In genomic region chr4:122151982-122152698, GRCh38 we compare ENCODE assay signal across 8 cellular contexts. TPM values are rescaled to one million over a fixed set of nuclear protein-coding genes. Genes with fewer than 3 reads are reported as not detected.
DNase-seq lines count a peak whose midpoint lies in the region; ATAC-seq and TF ChIP-seq lines count a peak whose summit lies in the region.

TSS of gene BLTP1 (plus strand) at chr4:122152331. CDS start at chr4:122170648, 18,317 bp downstream.

- peak within 1 kb of the TSS; percentile 97 for H3K4me3 Mint-ChIP-seq in WTC11
- H3K4me3 Mint-ChIP-seq in immature natural killer cell: peak within 1 kb of the TSS; percentile 96 to 100 (median 98)

- CTCF ChIA-PET in A673 (lab: Charles Lee): interaction anchor here (0.5 to 0.6 kb wide), 2 partner anchors 19 to 146 kb away, joined by 3 read pairs; no protein-coding TSS in a partner anchor
- CTCF ChIA-PET in WTC11 (lab: Charles Lee): no interaction called here

- POLR2A ChIA-PET in A673 (lab: Charles Lee; ENCODE audit: low non-redundant PET) (no interaction called here), WTC11 (lab: Charles Lee) (no interaction called here)

- peak within 1 kb of the TSS; percentile 95 for H3K4me3 ChIP-seq in A673 (ENCODE audit: low read depth, low read length, poor library complexity, severe bottlenecking)
- H3K4me3 ChIP-seq in cardiac fibroblast (replicated peaks in 1 of 2; ENCODE audit: low read depth in 2 of 2, low read length in 2 of 2): peak within 1 kb of the TSS; percentile 93 to 94

- TF ChIP-seq CTCF in A673 (conservative IDR thresholded peaks at IDR 0.05; ENCODE audit: low read depth, low read length) (no peak), WTC11 (IDR thresholded peaks at IDR 0.05) (no peak), cardiac fibroblast (IDR thresholded peaks at IDR 0.05; ENCODE audit: low read depth, low read length) (no peak)

- H3K27ac Mint-ChIP-seq in WTC11 (peak within 1 kb of the TSS; percentile 96), immature natural killer cell (peak within 1 kb of the TSS; percentile 93 to 100 (median 98))

- H3K9me3 ChIP-seq in A673 (ENCODE audit: low read depth, low read length, poor library complexity, severe bottlenecking): no peaks in the 10 kb centered on the region

- no peaks in the 10 kb centered on the region for H3K27me3 Mint-ChIP-seq in WTC11 (ENCODE audit: low read depth)
- H3K27me3 Mint-ChIP-seq in immature natural killer cell (ENCODE audit: low read depth in 3 of 3): no peaks in the 10 kb centered on the region

- H3K27me3 ChIP-seq in A673 (replicated peaks; ENCODE audit: insufficient read depth, low read depth, low read length, poor library complexity): no peaks in the 10 kb centered on the region

- H3K9me3 Mint-ChIP-seq in WTC11 (peaks cover 16% of the 10 kb centered on the region), immature natural killer cell (no peaks in the 10 kb centered on the region)

- no peaks in the 10 kb centered on the region for H3K4me1 ChIP-seq in A673 (ENCODE audit: insufficient read depth, low read length, poor library complexity, severe bottlenecking)

- no peaks in the 10 kb centered on the region for H3K36me3 ChIP-seq in A673 (ENCODE audit: insufficient read depth, low read length, poor library complexity, severe bottlenecking)

- H3K36me3 Mint-ChIP-seq in WTC11 (peaks cover 21% of the 10 kb centered on the region), immature natural killer cell (peaks cover 9 to 14% (median 10%) of the 10 kb centered on the region in 3 donors)

- no TSS peak for BruUV-seq in A673 (replicated peaks; lab: Mats Ljungman, UMichigan)

- peak; percentile 92 for ATAC-seq in GM18858 (IDR thresholded peaks at IDR 0.05; ENCODE audit: unreplicated experiment)
- ATAC-seq in HG03095 (IDR thresholded peaks at IDR 0.05; ENCODE audit: unreplicated experiment): peak; percentile 97
- ATAC-seq in WTC11: peak; percentile 95

- peak; percentile 87 for DNase-seq in A673 (ENCODE audit: low spot score)
- DNase-seq in NCI-H2171 treated with DMSO at 0.1 percent for 48 hours (lab: John Stamatoyannopoulos, UW): peak; percentile 61
- DNase-seq in WTC11 (ENCODE audit: low spot score): peak; percentile 90
- DNase-seq in cardiac fibroblast (ENCODE audit: low read depth in 2 of 2): peak; percentile 78 to 86
- DNase-seq in immature natural killer cell: peak; percentile 89 to 90 (median 89)
- DNase-seq in smooth muscle cell of the brain vasculature (ENCODE audit: low read depth, low spot score): peak; percentile 62

- H3K27ac ChIP-seq in A673 (ENCODE audit: low read depth, low read length, poor library complexity, severe bottlenecking): peak within 1 kb of the TSS; percentile 82

- H3K4me1 Mint-ChIP-seq in WTC11: peaks cover 14% of the 10 kb centered on the region
- H3K4me1 Mint-ChIP-seq in immature natural killer cell: peaks cover 52 to 67% of the 10 kb centered on the region in 2 donors

- intact Hi-C loops in A673 (cut with micrococcal nuclease; ENCODE audit: unreplicated experiment): no loop called here

TF ChIP-seq in WTC11, 78 proteins besides CTCF, POLR2A, EP300 and RAD21 (continues in another document):
- TF ChIP-seq ZSCAN18 (CRISPR knock-in tag; IDR thresholded peaks at IDR 0.05) (no peak), TEAD4 (CRISPR knock-in tag; IDR thresholded peaks at IDR 0.05) (no peak), ZNF671 (CRISPR knock-in tag; IDR thresholded peaks at IDR 0.05) (no peak), NFATC4 (CRISPR knock-in tag; IDR thresholded peaks at IDR 0.05) (no peak), JAZF1 (CRISPR knock-in tag; IDR thresholded peaks at IDR 0.05) (no peak), CDX4 (CRISPR knock-in tag; IDR thresholded peaks at IDR 0.05; ENCODE audit: borderline replicate concordance) (no peak), FOXP1 (CRISPR knock-in tag; IDR thresholded peaks at IDR 0.05; ENCODE audit: borderline replicate concordance) (no peak; the same call in 1 of the 2 replicates), MAX (CRISPR knock-in tag; IDR thresholded peaks at IDR 0.05) (peak; percentile 68; the same call in 1 of the 2 replicates), ERG (CRISPR knock-in tag; IDR thresholded peaks at IDR 0.05) (no peak), PRRX2 (CRISPR knock-in tag; IDR thresholded peaks at IDR 0.05) (no peak), ZNF121 (CRISPR knock-in tag; IDR thresholded peaks at IDR 0.05) (no peak), MYBL2 (CRISPR knock-in tag; IDR thresholded peaks at IDR 0.05) (no peak), ZNF423 (CRISPR knock-in tag; IDR thresholded peaks at IDR 0.05) (peak; percentile 71; the same call in 1 of the 2 replicates), ZNF425 (CRISPR knock-in tag; conservative IDR thresholded peaks at IDR 0.05) (no peak), FOXP4 (CRISPR knock-in tag; IDR thresholded peaks at IDR 0.05) (peak; percentile 61; the same call in 1 of the 2 replicates), GTF2I (CRISPR knock-in tag; conservative IDR thresholded peaks at IDR 0.05) (no peak), RELA (CRISPR knock-in tag; IDR thresholded peaks at IDR 0.05; ENCODE audit: borderline replicate concordance) (0 out of 2 replicates have a peak, but pooled peaks have one; percentile 46), RORB (CRISPR knock-in tag; IDR thresholded peaks at IDR 0.05) (no peak), ESRRA (CRISPR knock-in tag; IDR thresholded peaks at IDR 0.05; ENCODE audit: borderline replicate concordance) (no peak), ZNF396 (CRISPR knock-in tag; IDR thresholded peaks at IDR 0.05; ENCODE audit: borderline replicate concordance) (no peak), GABPB1 (CRISPR knock-in tag; IDR thresholded peaks at IDR 0.05) (no peak), ZNF138 (CRISPR knock-in tag; conservative IDR thresholded peaks at IDR 0.05) (no peak)

RNA-seq across cellular contexts. Expression of gene BLTP1, which starts in this region (rescaled TPM):
- 23.9 and 26.6 TPM in 2 replicates for total RNA-seq in A673 (2021)
- total RNA-seq in WTC11 (2021): 29.1 to 32.1 TPM (median 30.3 TPM) in 3 replicates
- 10 to 100 TPM in 1 of 3 donors, 1 to 10 TPM in 2; 1.7 to 11.1 (median 3.3) TPM for polyA plus RNA-seq in immature natural killer cell

Comparison
In these comparisons a context has a peak if more than half of its experiments do, and no peak if none do; other contexts are left out.
1. Peak in every context shown above with its lines: DNase-seq, ATAC-seq, H3K4me3 ChIP-seq and H3K27ac ChIP-seq.